18 cellular contexts compared by ENCODE assay signal in the genomic region with DNA sequence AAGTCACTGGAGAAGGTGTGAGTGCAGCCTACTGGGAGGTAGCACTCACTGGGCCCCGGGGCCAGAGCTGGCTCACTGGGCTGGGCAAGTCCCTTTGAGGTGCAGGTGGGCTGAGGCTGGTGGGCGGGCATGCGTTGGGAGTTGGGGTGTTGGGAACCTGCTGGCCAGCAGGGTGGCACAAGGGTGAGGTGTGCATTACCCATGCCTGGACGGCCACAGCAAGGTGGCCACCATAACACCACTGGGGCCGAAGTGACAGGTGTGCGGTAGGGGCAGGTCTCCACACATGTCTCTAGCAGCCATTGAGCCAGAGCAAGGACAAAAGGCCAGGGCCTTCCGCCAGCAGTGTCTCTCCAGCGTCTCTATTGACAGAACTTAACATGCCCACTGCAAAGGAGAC. TPM values are rescaled to one million over a fixed set of nuclear protein-coding genes. Genes with fewer than 3 reads are reported as not detected.
"Had no signal": no experiment of that assay in that cellular context is flagged by ENCODE, and none has a peak within 500 bp of the region (broad histone marks: within the 10 kb centered on the region; RNA-seq: fewer than 3 reads in every experiment).

No MANE protein-coding gene starts in this region.

- DNase-seq: activated naive CD4-positive, alpha-beta T cell; activated T-cell treated with anti-CD3 and anti-CD28 coated beads, Interleukin-2, amount 50 U/mL, for 48 hours; effector CD4-positive, alpha-beta T cell; heart left ventricle; islet precursor cell; left ventricle myocardium superior; substantia nigra; transverse colon had no signal

- H3K27me3 Mint-ChIP-seq: stimulated activated memory B cell treated with anti-CD40 and anti-IgM and Interleukin-4, amounts not matched to agents 10 μg/mL and 1 μg/mL and 100 μg/mL, for 72 hours had no signal

- H3K4me1 Mint-ChIP-seq: neural progenitor cell; stimulated activated memory B cell treated with anti-CD40 and anti-IgM and Interleukin-4, amounts not matched to agents 10 μg/mL and 1 μg/mL and 100 μg/mL, for 72 hours had no signal

- H3K9ac ChIP-seq: neural progenitor cell had no signal

- H3K4me2 ChIP-seq: neural progenitor cell, smooth muscle cell had no signal

- H3K27ac Mint-ChIP-seq: neural progenitor cell; stimulated activated memory B cell treated with anti-CD40 and anti-IgM and Interleukin-4, amounts not matched to agents 10 μg/mL and 1 μg/mL and 100 μg/mL, for 72 hours; T-helper 1 cell treated with Interleukin-12 subunit alpha and Interleukin-12 subunit beta and Interleukin-4 antibody, amounts not matched to agents 30 μg/mL and 1 μg/mL, for 36 hours had no signal

- H2AFZ ChIP-seq: neural progenitor cell had no signal

- H3K9me3 ChIP-seq: transverse colon had no signal

- H3K4me3 ChIP-seq: cardiac muscle cell, coronary artery, heart left ventricle, neural progenitor cell, right atrium auricular region, smooth muscle cell, transverse colon had no signal

- ATAC-seq: activated CD4-positive, CD25-positive, alpha-beta regulatory T cell treated with anti-CD3 and anti-CD28 coated beads, Interleukin-2, amount 50 U/mL, for 24 hours; left ventricle myocardium superior; stimulated activated memory B cell treated with anti-CD40 and anti-IgM and Interleukin-4, amounts not matched to agents 10 μg/mL and 1 μg/mL and 100 μg/mL, for 72 hours had no signal

- H3K4me1 ChIP-seq: heart left ventricle, neural progenitor cell, right atrium auricular region, transverse colon had no signal

- H3K27ac ChIP-seq: cardiac muscle cell, coronary artery, heart left ventricle, neural progenitor cell, right atrium auricular region, transverse colon had no signal

- H3K27me3 ChIP-seq: cardiac muscle cell, heart left ventricle, neural progenitor cell, right atrium auricular region, transverse colon had no signal

- H3K4me3 Mint-ChIP-seq: neural progenitor cell; stimulated activated memory B cell treated with anti-CD40 and anti-IgM and Interleukin-4, amounts not matched to agents 10 μg/mL and 1 μg/mL and 100 μg/mL, for 72 hours; T-helper 1 cell treated with Interleukin-12 subunit alpha and Interleukin-12 subunit beta and Interleukin-4 antibody, amounts not matched to agents 30 μg/mL and 1 μg/mL, for 36 hours had no signal

- H3K9me3 Mint-ChIP-seq: stimulated activated memory B cell treated with anti-CD40 and anti-IgM and Interleukin-4, amounts not matched to agents 10 μg/mL and 1 μg/mL and 100 μg/mL, for 72 hours; T-helper 1 cell treated with Interleukin-12 subunit alpha and Interleukin-12 subunit beta and Interleukin-4 antibody, amounts not matched to agents 30 μg/mL and 1 μg/mL, for 36 hours had no signal

- H3K36me3 ChIP-seq: cardiac muscle cell, neural progenitor cell had no signal

RNA-seq across cellular contexts. Expression of a gene that starts 22.6 kb away (rescaled TPM):
- total RNA-seq: cardiac muscle cell, frontal cortex, heart left ventricle, left ventricle myocardium superior, mesenteric fat pad, right atrium auricular region, smooth muscle cell had no signal
- polyA plus RNA-seq: cardiac muscle cell, heart left ventricle, smooth muscle cell had no signal
